ENCODE assay signal across 8 cellular contexts in genomic region chr11:36478700-36479329, GRCh38. TPM values are rescaled to one million over a fixed set of nuclear protein-coding genes. Genes with fewer than 3 reads are reported as not detected.
DNase-seq lines count a peak whose midpoint lies in the region; ATAC-seq lines count a peak whose summit lies in the region.

No MANE protein-coding gene starts in this region.

- no peaks in the 10 kb centered on the region for H3K79me1 ChIP-seq in mesendoderm (ENCODE audit: low read length)

- H2BK15ac ChIP-seq in mesendoderm (replicated peaks; ENCODE audit: low read depth) = no peak overlapping the region

- H3K9me2 ChIP-seq in Karpas-422 (replicated peaks; ENCODE audit: insufficient read depth, low read length) = no peaks in the 10 kb centered on the region

- no peak overlapping the region for H3K9ac ChIP-seq in Karpas-422 (ENCODE audit: low read length)
- no peak overlapping the region for H3K9ac ChIP-seq in mesendoderm (ENCODE audit: low read length)

- no peak overlapping the region for H2BK120ac ChIP-seq in mesendoderm (ENCODE audit: low read depth, low read length)

- no peak overlapping the region for H2AK5ac ChIP-seq in mesendoderm (ENCODE audit: low read length)

- no CpG with 5 or more reads among the region's 2 CpGs for WGBS in mesendoderm (ENCODE audit: extremely low coverage, insufficient coverage, low lambda C conversion rate)

- no peak overlapping the region for H2AFZ ChIP-seq in Karpas-422 (ENCODE audit: low read length)

- no peak overlapping the region for H3K4ac ChIP-seq in mesendoderm (ENCODE audit: low read depth, low read length)

- no peak overlapping the region for H3K18ac ChIP-seq in mesendoderm (ENCODE audit: low read length)

- H4K8ac ChIP-seq in mesendoderm (ENCODE audit: low read depth, low read length) = no peak overlapping the region

- no peaks in the 10 kb centered on the region for H3K36me3 ChIP-seq in Karpas-422 (ENCODE audit: insufficient read depth, low read length)
- H3K36me3 ChIP-seq in mesendoderm (ENCODE audit: control insufficient read depth, insufficient read depth, low read length) = no peaks in the 10 kb centered on the region

- H3K27me3 ChIP-seq in Karpas-422 (ENCODE audit: low read length) = no peaks in the 10 kb centered on the region
- no peaks in the 10 kb centered on the region for H3K27me3 ChIP-seq in mesendoderm (ENCODE audit: insufficient read depth, low read length, poor library complexity)

- peaks cover 7% of the 10 kb centered on the region for H4K20me1 ChIP-seq in Karpas-422 (ENCODE audit: insufficient read depth, low read depth, low read length)

- H4K5ac ChIP-seq in mesendoderm (ENCODE audit: low read length) = no peak overlapping the region

- peak; percentile 33 for DNase-seq in NCI-H146 (lab: John Stamatoyannopoulos, UW)
- no peak for DNase-seq in NCI-H146 treated with DMSO at 0.1 percent for 48 hours (lab: John Stamatoyannopoulos, UW; ENCODE audit: unreplicated experiment)
- DNase-seq in Karpas-422 = peak; percentile 73
- peak; percentile 58 for DNase-seq in RPMI7951 (ENCODE audit: low read depth)
- peak; percentile 11 for DNase-seq in effector CD4-positive, alpha-beta T cell
- DNase-seq in mesendoderm = peak; percentile 64

- no peak overlapping the region for H3K56ac ChIP-seq in mesendoderm (ENCODE audit: low read length)

- no peak for ATAC-seq in HG03139 (IDR thresholded peaks at IDR 0.05; ENCODE audit: unreplicated experiment)
- no peak for ATAC-seq in GM19467 (IDR thresholded peaks at IDR 0.05; ENCODE audit: unreplicated experiment)

- H3K4me1 ChIP-seq in Karpas-422 (ENCODE audit: low read length) = no peaks in the 10 kb centered on the region
- no peaks in the 10 kb centered on the region for H3K4me1 ChIP-seq in mesendoderm (ENCODE audit: control insufficient read depth, low read depth, low read length)

- H3K4me2 ChIP-seq in Karpas-422 (ENCODE audit: low read depth, low read length, poor library complexity, severe bottlenecking) (no peak overlapping the region), mesendoderm (ENCODE audit: low read length) (no peak overlapping the region)

- H3K9me3 ChIP-seq in Karpas-422 (ENCODE audit: low read length) = no peaks in the 10 kb centered on the region

- no peak overlapping the region for H3K23ac ChIP-seq in mesendoderm (ENCODE audit: low read length)

- no peak overlapping the region for H3K27ac ChIP-seq in Karpas-422 (ENCODE audit: low read length)
- no peak overlapping the region for H3K27ac ChIP-seq in mesendoderm (ENCODE audit: low read depth, low read length)

- H3K79me2 ChIP-seq in Karpas-422 (ENCODE audit: low read length) (no peaks in the 10 kb centered on the region), mesendoderm (ENCODE audit: control insufficient read depth, insufficient read depth, low read length) (no peaks in the 10 kb centered on the region)

- no peak overlapping the region for H3K4me3 ChIP-seq in Karpas-422 (ENCODE audit: low read length)
- no peak overlapping the region for H3K4me3 ChIP-seq in mesendoderm (ENCODE audit: low read length)

- H2BK5ac ChIP-seq in mesendoderm (ENCODE audit: low read length) = no peak overlapping the region

RNA-seq across cellular contexts. Expression of gene TRAF6, which starts 31.3 kb away (rescaled TPM):
- total RNA-seq in Karpas-422 (2014; rRNA removed; shearing (Covaris generic); ENCODE audit: low replicate concordance) = 8.7 and 13.2 TPM in 2 replicates
- total RNA-seq in RPMI7951 (2014; rRNA removed; shearing (Covaris generic)) = 5.0 and 7.2 TPM in 2 replicates
- 6.0 TPM for polyA plus RNA-seq in mesendoderm (2013, experiment 1 of 2)
- polyA plus RNA-seq in mesendoderm (2013, experiment 2 of 2) = 5.9 TPM
